1 cellular context compared by ENCODE assay signal in the genomic region with DNA sequence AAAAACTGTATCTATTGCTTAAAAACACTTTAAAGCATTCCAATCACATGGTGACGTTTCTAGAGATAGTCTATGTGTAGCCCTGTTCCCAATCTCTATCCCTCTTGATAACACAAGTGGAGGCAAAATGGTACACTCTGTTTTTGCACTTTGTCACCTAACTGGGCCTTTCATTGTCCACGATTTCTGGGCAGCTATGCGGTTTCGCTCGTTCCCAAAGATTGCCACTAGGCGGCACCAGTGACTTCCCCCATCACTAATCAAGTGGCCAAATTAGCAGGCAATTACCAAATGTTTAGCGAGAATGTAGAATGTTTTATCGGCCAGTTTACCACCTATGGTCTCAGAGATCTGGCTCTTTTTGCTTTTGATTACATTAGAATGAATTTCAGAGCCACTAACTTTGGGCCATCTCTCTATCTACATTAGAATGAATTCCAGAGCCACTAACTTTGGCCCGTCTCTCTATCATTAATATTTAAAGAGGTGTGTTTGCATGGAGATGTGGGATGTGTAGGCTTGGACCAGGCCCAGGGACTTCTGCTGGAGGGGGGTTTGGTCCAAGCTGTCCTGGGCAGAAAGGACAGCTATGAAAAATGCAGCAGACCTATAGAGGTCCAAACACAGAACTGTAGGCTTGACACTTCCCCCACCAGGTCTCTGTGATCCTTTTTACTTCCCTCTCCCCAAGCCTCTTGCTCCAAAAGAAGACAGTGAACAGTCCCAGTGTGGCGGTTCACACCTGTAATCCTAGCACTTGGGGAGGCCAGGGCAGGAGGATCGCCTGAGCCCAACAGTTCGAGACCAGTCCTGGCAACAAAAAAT.
TF ChIP-seq lines count a peak whose summit lies in the region.

No MANE protein-coding gene starts in this region.

TF ChIP-seq in H1, 55 proteins besides CTCF, POLR2A, EP300 and RAD21:
- TF ChIP-seq E2F6 (IDR thresholded peaks at IDR 0.05) = no peak
- peak; percentile 68; the same call in 1 of the 2 replicates for TF ChIP-seq YY1 (IDR thresholded peaks at IDR 0.05; ENCODE audit: low read depth, low read length)
- TF ChIP-seq TEAD4 (IDR thresholded peaks at IDR 0.05; ENCODE audit: low read depth, low read length) = peak; percentile 52; the same call in 1 of the 2 replicates
- TF ChIP-seq, protein P1, sequence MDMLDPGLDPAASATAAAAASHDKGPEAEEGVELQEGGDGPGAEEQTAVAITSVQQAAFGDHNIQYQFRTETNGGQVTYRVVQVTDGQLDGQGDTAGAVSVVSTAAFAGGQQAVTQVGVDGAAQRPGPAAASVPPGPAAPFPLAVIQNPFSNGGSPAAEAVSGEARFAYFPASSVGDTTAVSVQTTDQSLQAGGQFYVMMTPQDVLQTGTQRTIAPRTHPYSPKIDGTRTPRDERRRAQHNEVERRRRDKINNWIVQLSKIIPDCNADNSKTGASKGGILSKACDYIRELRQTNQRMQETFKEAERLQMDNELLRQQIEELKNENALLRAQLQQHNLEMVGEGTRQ (IDR thresholded peaks at IDR 0.05; ENCODE audit: low read length) = no peak
- TF ChIP-seq CREB1 (IDR thresholded peaks at IDR 0.05) = 0 out of 2 replicates have a peak, but pooled peaks have one; percentile 23
- no peak for TF ChIP-seq ASH2L (IDR thresholded peaks at IDR 0.05; ENCODE audit: low read length)
- TF ChIP-seq HDAC6 (IDR thresholded peaks at IDR 0.05; ENCODE audit: low read depth, low read length) = no peak
- no peak for TF ChIP-seq BRCA1 (IDR thresholded peaks at IDR 0.05; ENCODE audit: low read depth, low read length)
- TF ChIP-seq, protein P2, sequence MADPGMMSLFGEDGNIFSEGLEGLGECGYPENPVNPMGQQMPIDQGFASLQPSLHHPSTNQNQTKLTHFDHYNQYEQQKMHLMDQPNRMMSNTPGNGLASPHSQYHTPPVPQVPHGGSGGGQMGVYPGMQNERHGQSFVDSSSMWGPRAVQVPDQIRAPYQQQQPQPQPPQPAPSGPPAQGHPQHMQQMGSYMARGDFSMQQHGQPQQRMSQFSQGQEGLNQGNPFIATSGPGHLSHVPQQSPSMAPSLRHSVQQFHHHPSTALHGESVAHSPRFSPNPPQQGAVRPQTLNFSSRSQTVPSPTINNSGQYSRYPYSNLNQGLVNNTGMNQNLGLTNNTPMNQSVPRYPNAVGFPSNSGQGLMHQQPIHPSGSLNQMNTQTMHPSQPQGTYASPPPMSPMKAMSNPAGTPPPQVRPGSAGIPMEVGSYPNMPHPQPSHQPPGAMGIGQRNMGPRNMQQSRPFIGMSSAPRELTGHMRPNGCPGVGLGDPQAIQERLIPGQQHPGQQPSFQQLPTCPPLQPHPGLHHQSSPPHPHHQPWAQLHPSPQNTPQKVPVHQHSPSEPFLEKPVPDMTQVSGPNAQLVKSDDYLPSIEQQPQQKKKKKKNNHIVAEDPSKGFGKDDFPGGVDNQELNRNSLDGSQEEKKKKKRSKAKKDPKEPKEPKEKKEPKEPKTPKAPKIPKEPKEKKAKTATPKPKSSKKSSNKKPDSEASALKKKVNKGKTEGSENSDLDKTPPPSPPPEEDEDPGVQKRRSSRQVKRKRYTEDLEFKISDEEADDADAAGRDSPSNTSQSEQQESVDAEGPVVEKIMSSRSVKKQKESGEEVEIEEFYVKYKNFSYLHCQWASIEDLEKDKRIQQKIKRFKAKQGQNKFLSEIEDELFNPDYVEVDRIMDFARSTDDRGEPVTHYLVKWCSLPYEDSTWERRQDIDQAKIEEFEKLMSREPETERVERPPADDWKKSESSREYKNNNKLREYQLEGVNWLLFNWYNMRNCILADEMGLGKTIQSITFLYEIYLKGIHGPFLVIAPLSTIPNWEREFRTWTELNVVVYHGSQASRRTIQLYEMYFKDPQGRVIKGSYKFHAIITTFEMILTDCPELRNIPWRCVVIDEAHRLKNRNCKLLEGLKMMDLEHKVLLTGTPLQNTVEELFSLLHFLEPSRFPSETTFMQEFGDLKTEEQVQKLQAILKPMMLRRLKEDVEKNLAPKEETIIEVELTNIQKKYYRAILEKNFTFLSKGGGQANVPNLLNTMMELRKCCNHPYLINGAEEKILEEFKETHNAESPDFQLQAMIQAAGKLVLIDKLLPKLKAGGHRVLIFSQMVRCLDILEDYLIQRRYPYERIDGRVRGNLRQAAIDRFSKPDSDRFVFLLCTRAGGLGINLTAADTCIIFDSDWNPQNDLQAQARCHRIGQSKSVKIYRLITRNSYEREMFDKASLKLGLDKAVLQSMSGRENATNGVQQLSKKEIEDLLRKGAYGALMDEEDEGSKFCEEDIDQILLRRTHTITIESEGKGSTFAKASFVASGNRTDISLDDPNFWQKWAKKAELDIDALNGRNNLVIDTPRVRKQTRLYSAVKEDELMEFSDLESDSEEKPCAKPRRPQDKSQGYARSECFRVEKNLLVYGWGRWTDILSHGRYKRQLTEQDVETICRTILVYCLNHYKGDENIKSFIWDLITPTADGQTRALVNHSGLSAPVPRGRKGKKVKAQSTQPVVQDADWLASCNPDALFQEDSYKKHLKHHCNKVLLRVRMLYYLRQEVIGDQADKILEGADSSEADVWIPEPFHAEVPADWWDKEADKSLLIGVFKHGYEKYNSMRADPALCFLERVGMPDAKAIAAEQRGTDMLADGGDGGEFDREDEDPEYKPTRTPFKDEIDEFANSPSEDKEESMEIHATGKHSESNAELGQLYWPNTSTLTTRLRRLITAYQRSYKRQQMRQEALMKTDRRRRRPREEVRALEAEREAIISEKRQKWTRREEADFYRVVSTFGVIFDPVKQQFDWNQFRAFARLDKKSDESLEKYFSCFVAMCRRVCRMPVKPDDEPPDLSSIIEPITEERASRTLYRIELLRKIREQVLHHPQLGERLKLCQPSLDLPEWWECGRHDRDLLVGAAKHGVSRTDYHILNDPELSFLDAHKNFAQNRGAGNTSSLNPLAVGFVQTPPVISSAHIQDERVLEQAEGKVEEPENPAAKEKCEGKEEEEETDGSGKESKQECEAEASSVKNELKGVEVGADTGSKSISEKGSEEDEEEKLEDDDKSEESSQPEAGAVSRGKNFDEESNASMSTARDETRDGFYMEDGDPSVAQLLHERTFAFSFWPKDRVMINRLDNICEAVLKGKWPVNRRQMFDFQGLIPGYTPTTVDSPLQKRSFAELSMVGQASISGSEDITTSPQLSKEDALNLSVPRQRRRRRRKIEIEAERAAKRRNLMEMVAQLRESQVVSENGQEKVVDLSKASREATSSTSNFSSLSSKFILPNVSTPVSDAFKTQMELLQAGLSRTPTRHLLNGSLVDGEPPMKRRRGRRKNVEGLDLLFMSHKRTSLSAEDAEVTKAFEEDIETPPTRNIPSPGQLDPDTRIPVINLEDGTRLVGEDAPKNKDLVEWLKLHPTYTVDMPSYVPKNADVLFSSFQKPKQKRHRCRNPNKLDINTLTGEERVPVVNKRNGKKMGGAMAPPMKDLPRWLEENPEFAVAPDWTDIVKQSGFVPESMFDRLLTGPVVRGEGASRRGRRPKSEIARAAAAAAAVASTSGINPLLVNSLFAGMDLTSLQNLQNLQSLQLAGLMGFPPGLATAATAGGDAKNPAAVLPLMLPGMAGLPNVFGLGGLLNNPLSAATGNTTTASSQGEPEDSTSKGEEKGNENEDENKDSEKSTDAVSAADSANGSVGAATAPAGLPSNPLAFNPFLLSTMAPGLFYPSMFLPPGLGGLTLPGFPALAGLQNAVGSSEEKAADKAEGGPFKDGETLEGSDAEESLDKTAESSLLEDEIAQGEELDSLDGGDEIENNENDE (IDR thresholded peaks at IDR 0.05; ENCODE audit: insufficient replicate concordance, low read length) = peak; percentile 39
- TF ChIP-seq SP1 (IDR thresholded peaks at IDR 0.05; ENCODE audit: low read depth, low read length) = no peak
- no peak for TF ChIP-seq CHD1 (IDR thresholded peaks at IDR 0.05; ENCODE audit: low read depth, low read length)
- no peak for TF ChIP-seq SIN3A (conservative IDR thresholded peaks at IDR 0.05 in 1 of 2, IDR thresholded peaks at IDR 0.05 in 1 of 2; ENCODE audit: low read depth in 1 of 2, low read length in 2 of 2)
